In genomic region chr3:9204253-9205005, GRCh38 we compare ENCODE assay signal across 15 cellular contexts. TPM values are rescaled to one million over a fixed set of nuclear protein-coding genes. Genes with fewer than 3 reads are reported as not detected.
DNase-seq lines count a peak whose midpoint lies in the region; TF ChIP-seq lines count a peak whose summit lies in the region.
"Had no signal": no experiment of that assay in that cellular context is flagged by ENCODE, and none has a peak within 500 bp of the region (broad histone marks: within the 10 kb centered on the region; RNA-seq: fewer than 3 reads in every experiment).

No MANE protein-coding gene starts in this region.

- peaks cover 0 to 2% (median 0%) of the 10 kb centered on the region in 7 donors for H3K9me3 Mint-ChIP-seq in CD14-positive monocyte

- intact Hi-C loops in sigmoid colon (cut with DNase I) (no loop called here), posterior vena cava (cut with DNase I) (no loop called here), CD14-positive monocyte (cut with micrococcal nuclease) (no loop called here)

- H3K9me3 ChIP-seq in HEK293 (ENCODE audit: control insufficient read depth, insufficient read depth, low read depth, low read length) (no peaks in the 10 kb centered on the region), sigmoid colon (no peaks in the 10 kb centered on the region)
- H3K9me3 ChIP-seq: neutrophil, upper lobe of left lung had no signal

- CTCF ChIA-PET in HEK293 (lab: Yijun Ruan, JAX): no interaction called here

- H3K4me1 Mint-ChIP-seq in CD14-positive monocyte: peaks cover 8% of the 10 kb centered on the region
- H3K4me1 Mint-ChIP-seq: B cell had no signal

- no peak for TF ChIP-seq EP300 in sigmoid colon (IDR thresholded peaks at IDR 0.05)

- no peaks in the 10 kb centered on the region for H3K27me3 ChIP-seq in sigmoid colon
- H3K27me3 ChIP-seq: neutrophil, upper lobe of left lung had no signal

- POLR2A ChIA-PET in HEK293 (lab: Yijun Ruan, JAX): no interaction called here

- no peak for TF ChIP-seq POLR2A in sigmoid colon (IDR thresholded peaks at IDR 0.05)

- H3K36me3 ChIP-seq in HEK293 (ENCODE audit: control insufficient read depth in 2 of 2, insufficient read depth in 1 of 2, low read length in 2 of 2) (no peaks in the 10 kb centered on the region), sigmoid colon (no peaks in the 10 kb centered on the region)
- H3K36me3 ChIP-seq: neutrophil, upper lobe of left lung had no signal

- H3K27ac ChIP-seq in HEK293 (ENCODE audit: extremely low read depth, low read depth, low read length) (no peak overlapping the region), sigmoid colon (peak overlapping the region in 2 of 4 donors; percentile 32 to 44)
- H3K27ac ChIP-seq: neutrophil, upper lobe of left lung had no signal

- H3K27me3 Mint-ChIP-seq in CD14-positive monocyte (ENCODE audit: low read depth in 3 of 3): peaks cover 0 to 2% (median 0%) of the 10 kb centered on the region in 3 donors

- H3K4me3 ChIP-seq in HEK293 (ENCODE audit: low read depth, low read length): no peak overlapping the region
- no peak overlapping the region for H3K4me3 ChIP-seq in sigmoid colon
- H3K4me3 ChIP-seq: upper lobe of left lung had no signal

- H3K4me1 ChIP-seq in HEK293 (ENCODE audit: control insufficient read depth, insufficient read depth, low read length) (no peaks in the 10 kb centered on the region), sigmoid colon (no peaks in the 10 kb centered on the region)
- H3K4me1 ChIP-seq: upper lobe of left lung had no signal

- peak; percentile 77 for DNase-seq in astrocyte of the hippocampus (ENCODE audit: low read depth, low spot score)
- DNase-seq in left kidney (ENCODE audit: low read depth, low spot score): peak; percentile 83
- DNase-seq in putamen (ENCODE audit: low spot score): peak; percentile 72
- DNase-seq in sigmoid colon: no peak
- DNase-seq in posterior vena cava (ENCODE audit: low spot score): no peak
- DNase-seq in CD14-positive monocyte (ENCODE audit: low spot score): no peak
- DNase-seq in NOMO-1 (lab: John Stamatoyannopoulos, UW; ENCODE audit: unreplicated experiment in 2 of 2): no peak
- DNase-seq: activated CD8-positive, alpha-beta memory T cell treated with anti-CD3 and anti-CD28 coated beads for 24 hours; activated effector memory CD4-positive, alpha-beta T cell treated with anti-CD3 and anti-CD28 coated beads, Interleukin-2, amount 50 U/mL, for 16 hours; NCI-H2171 treated with DMSO at 0.1 percent for 48 hours had no signal

- TF ChIP-seq CTCF in HEK293 (tag by site-specific recombination; IDR thresholded peaks at IDR 0.05) (no peak), sigmoid colon (IDR thresholded peaks at IDR 0.05) (no peak), CD14-positive monocyte (IDR thresholded peaks at IDR 0.05) (no peak)

- no peaks in the 10 kb centered on the region for H3K36me3 Mint-ChIP-seq in CD14-positive monocyte

- WGBS in sigmoid colon, 2 donors: 83 to 86% methylated on average over 17 of the region's 17 CpGs

- no peak overlapping the region for H3K4me3 Mint-ChIP-seq in CD14-positive monocyte
- H3K4me3 Mint-ChIP-seq: B cell had no signal

- peak overlapping the region in 1 of 7 donors; percentile 40 for H3K27ac Mint-ChIP-seq in CD14-positive monocyte
- H3K27ac Mint-ChIP-seq: B cell had no signal

TF ChIP-seq in HEK293, 187 proteins besides CTCF, POLR2A, EP300 and RAD21:
- TF ChIP-seq SETDB1 (IDR thresholded peaks at IDR 0.05; ENCODE audit: insufficient read length, low read length) (no peak), ZNF677 (tag by site-specific recombination; IDR thresholded peaks at IDR 0.05) (peak; percentile 90), EGR2 (tag by site-specific recombination; IDR thresholded peaks at IDR 0.05; ENCODE audit: low read depth) (no peak), ZNF488 (tag by site-specific recombination; IDR thresholded peaks at IDR 0.05) (no peak), BCL11A (tag by site-specific recombination; IDR thresholded peaks at IDR 0.05; ENCODE audit: low read depth) (no peak), TSHZ1 (tag by site-specific recombination; IDR thresholded peaks at IDR 0.05; ENCODE audit: borderline replicate concordance) (no peak), ZBTB44 (tag by site-specific recombination; IDR thresholded peaks at IDR 0.05) (no peak), ZNF341 (tag by site-specific recombination; IDR thresholded peaks at IDR 0.05; ENCODE audit: low read depth) (0 out of 2 replicates have a peak, but pooled peaks have one; percentile 14), ZNF514 (tag by site-specific recombination; IDR thresholded peaks at IDR 0.05) (no peak)

RNA-seq across cellular contexts. Expression of gene SRGAP3, which starts 45.0 kb away (rescaled TPM):
- total RNA-seq in sigmoid colon: 1 to 10 TPM; 5.8 to 7.7 (median 6.6) TPM
- polyA plus RNA-seq in sigmoid colon: 1 to 10 TPM in 2 of 3 donors, under 1 TPM in 1; 0.69 to 2.6 (median 1.2) TPM
- 1 to 10 TPM; 1.7 to 3.4 TPM for total RNA-seq in posterior vena cava
- under 1 TPM; 0.27 to 0.87 TPM for polyA plus RNA-seq in CD14-positive monocyte
- total RNA-seq: endothelial cell of umbilical vein had no signal

Comparison
In these comparisons a context has a peak if more than half of its experiments do, and no peak if none do; other contexts are left out.
1. DNase-seq: peak in astrocyte of the hippocampus (single experiment), left kidney (single experiment) and putamen (single experiment); none in sigmoid colon (single experiment), posterior vena cava (single experiment), CD14-positive monocyte (single experiment) and NOMO-1 (0 of 2).